9 cellular contexts compared by ENCODE assay signal in the genomic region with DNA sequence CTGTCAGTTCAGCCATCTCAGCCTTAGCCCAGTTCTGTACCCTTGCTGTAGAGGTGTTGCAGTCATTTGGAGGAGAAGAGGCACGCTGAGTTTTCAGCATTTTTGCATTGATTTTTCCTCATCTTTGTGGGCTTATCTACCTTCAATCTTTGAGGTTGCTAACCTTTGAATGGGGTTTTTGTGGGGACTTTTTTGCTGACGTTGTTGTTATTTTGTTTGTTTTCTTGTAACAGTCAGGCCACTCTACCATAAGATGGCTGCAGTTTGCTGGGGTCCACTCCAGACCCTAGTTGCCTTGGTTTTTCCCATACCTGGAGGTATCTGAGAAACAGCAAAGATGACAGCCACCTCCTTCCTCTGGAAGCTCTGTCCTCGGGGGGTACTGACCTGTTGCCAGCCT. TPM values are rescaled to one million over a fixed set of nuclear protein-coding genes. Genes with fewer than 3 reads are reported as not detected.
"Had no signal": no experiment of that assay in that cellular context is flagged by ENCODE, and none has a peak within 500 bp of the region (broad histone marks: within the 10 kb centered on the region; RNA-seq: fewer than 3 reads in every experiment).

No MANE protein-coding gene starts in this region.

- DNase-seq: H9, HCEC 1CT, KBM-7 had no signal

- FAIRE-seq: H1, H54, HTR-8/SVneo had no signal

- H3K4me2 ChIP-seq: GM23338, KMS-11 had no signal

- H3K4me3 ChIP-seq: GM23338 had no signal

- H3K27ac ChIP-seq: KMS-11 had no signal

- H2AFZ ChIP-seq: GM23338 had no signal

- ATAC-seq: GM23338 had no signal

- H3K9ac ChIP-seq: KMS-11 had no signal

RNA-seq across cellular contexts. Expression of gene TMEM271, which starts 22.8 kb away (rescaled TPM):
- total RNA-seq: GM23338, HT-29 had no signal

RNA-seq across cellular contexts. Expression of gene PDE6B, which starts 26.4 kb away (rescaled TPM):
- total RNA-seq: HT-29 had no signal
